In the genomic region with DNA sequence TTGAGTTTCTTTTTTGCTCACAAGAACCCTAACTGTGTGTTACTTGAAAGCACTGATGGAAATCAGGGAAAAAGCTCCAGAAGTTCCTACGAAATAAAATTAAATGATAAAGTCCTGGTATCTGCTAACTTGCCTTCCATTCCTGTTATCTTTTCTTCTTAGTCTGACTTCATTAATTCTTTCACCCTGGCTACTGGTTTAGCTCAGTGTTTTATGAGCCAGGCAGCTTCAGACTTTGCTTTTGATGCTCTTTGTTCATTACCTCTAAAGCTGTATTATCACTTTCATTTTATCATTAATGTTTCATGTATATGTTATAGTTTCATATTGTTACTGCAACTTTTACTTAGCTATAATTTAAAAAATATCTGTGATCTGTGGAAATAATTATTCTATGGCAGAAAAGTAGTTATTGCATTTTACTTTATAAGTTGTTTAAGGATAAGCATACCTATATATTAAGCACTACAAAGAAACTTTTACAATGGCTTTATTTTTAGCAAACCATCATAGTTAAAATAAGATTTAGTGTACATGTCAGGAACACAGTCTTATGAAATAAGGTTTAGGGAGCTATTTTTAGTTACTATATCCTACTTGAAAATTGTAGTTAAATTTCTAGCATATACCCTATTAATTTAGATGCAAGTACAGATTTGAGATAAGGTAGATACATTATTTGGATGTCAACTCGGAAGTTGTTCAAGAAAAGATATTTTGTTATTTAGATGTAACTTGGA, we compare ENCODE assay signal across 1 cellular context.
TF ChIP-seq lines count a peak whose summit lies in the region.

No MANE protein-coding gene starts in this region.

TF ChIP-seq in IMR-90, 13 proteins besides CTCF, POLR2A, EP300 and RAD21:
- TF ChIP-seq SMC3 (IDR thresholded peaks at IDR 0.05; ENCODE audit: low read depth, low read length) (no peak), CHD1 (IDR thresholded peaks at IDR 0.05; ENCODE audit: low read depth, low read length) (no peak), RCOR1 (IDR thresholded peaks at IDR 0.05; ENCODE audit: insufficient replicate concordance, low read length) (no peak), BHLHE40 (IDR thresholded peaks at IDR 0.05; ENCODE audit: low read depth, low read length) (no peak), MAFK (IDR thresholded peaks at IDR 0.05; ENCODE audit: low read depth, low read length) (no peak), MXI1 (IDR thresholded peaks at IDR 0.05; ENCODE audit: borderline replicate concordance, low read depth, low read length) (no peak), RFX5 (IDR thresholded peaks at IDR 0.05; ENCODE audit: low read depth, low read length) (no peak), NFE2L2 (IDR thresholded peaks at IDR 0.05; ENCODE audit: low read depth, low read length) (no peak), FOS (IDR thresholded peaks at IDR 0.05; ENCODE audit: low read depth, low read length) (no peak), MAZ (IDR thresholded peaks at IDR 0.05; ENCODE audit: borderline replicate concordance, low read depth, low read length) (no peak), CEBPB (IDR thresholded peaks at IDR 0.05; ENCODE audit: low read depth, low read length) (no peak)
- TF ChIP-seq, protein P1, sequence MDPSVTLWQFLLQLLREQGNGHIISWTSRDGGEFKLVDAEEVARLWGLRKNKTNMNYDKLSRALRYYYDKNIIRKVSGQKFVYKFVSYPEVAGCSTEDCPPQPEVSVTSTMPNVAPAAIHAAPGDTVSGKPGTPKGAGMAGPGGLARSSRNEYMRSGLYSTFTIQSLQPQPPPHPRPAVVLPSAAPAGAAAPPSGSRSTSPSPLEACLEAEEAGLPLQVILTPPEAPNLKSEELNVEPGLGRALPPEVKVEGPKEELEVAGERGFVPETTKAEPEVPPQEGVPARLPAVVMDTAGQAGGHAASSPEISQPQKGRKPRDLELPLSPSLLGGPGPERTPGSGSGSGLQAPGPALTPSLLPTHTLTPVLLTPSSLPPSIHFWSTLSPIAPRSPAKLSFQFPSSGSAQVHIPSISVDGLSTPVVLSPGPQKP (IDR thresholded peaks at IDR 0.05; ENCODE audit: borderline replicate concordance, low read depth, low read length) = no peak
- TF ChIP-seq, protein P2, sequence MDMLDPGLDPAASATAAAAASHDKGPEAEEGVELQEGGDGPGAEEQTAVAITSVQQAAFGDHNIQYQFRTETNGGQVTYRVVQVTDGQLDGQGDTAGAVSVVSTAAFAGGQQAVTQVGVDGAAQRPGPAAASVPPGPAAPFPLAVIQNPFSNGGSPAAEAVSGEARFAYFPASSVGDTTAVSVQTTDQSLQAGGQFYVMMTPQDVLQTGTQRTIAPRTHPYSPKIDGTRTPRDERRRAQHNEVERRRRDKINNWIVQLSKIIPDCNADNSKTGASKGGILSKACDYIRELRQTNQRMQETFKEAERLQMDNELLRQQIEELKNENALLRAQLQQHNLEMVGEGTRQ (IDR thresholded peaks at IDR 0.05; ENCODE audit: low read depth, low read length) = no peak
